In the genomic region with DNA sequence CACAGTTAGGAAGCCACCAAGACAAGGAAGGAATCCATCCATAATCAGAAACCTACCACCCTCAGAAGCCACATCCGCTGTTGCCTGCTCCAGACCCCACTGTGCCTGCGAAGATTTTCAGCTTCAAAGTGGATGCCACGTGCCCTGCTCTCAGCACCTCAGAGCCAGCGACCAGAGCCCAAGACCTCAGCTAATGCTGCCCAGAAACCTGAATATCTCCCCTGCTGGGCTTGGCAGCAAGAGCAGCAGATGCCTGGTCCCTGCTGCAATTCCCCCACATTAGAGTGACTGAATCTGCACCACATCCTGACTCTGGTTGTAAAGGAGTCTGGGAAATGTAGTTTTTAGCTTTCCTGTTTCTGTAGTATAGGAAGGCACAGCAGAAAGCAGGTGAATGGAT, we compare ENCODE assay signal across 14 cellular contexts. TPM values are rescaled to one million over a fixed set of nuclear protein-coding genes. Genes with fewer than 3 reads are reported as not detected.
DNase-seq lines count a peak whose midpoint lies in the region; ATAC-seq and TF ChIP-seq lines count a peak whose summit lies in the region.
"Had no signal": no experiment of that assay in that cellular context is flagged by ENCODE, and none has a peak within 500 bp of the region (broad histone marks: within the 10 kb centered on the region; RNA-seq: fewer than 3 reads in every experiment).

No MANE protein-coding gene starts in this region.

- H3K27ac Mint-ChIP-seq in T-helper 2 cell treated with Interferon-gamma antibody and Interleukin-4, amounts not matched to agents 5 μg/mL and 100 μg/mL, for 36 hours, result no peak overlapping the region
- H3K27ac Mint-ChIP-seq: naive B cell had no signal

- H3K27ac ChIP-seq in DND-41 (ENCODE audit: low read length), result no peak overlapping the region
- H3K27ac ChIP-seq: epithelial cell of prostate, VCaP had no signal

- H3K36me3 Mint-ChIP-seq in T-helper 2 cell treated with Interferon-gamma antibody and Interleukin-4, amounts not matched to agents 5 μg/mL and 100 μg/mL, for 36 hours (ENCODE audit: low read depth), result no peaks in the 10 kb centered on the region
- H3K36me3 Mint-ChIP-seq: naive B cell had no signal

- peaks cover 8% of the 10 kb centered on the region; the same call in 1 of the 2 replicates for H3K4me1 ChIP-seq in DND-41 (ENCODE audit: insufficient read depth, low read length)

- peak; percentile 95 for ATAC-seq in DND-41 (ENCODE audit: insufficient read depth, low read depth)
- no peak for ATAC-seq in GM21529 (IDR thresholded peaks at IDR 0.05; ENCODE audit: unreplicated experiment)
- no peak for ATAC-seq in left ventricle myocardium superior

- peak overlapping the region; percentile 32 for H3K4me3 Mint-ChIP-seq in T-helper 2 cell treated with Interferon-gamma antibody and Interleukin-4, amounts not matched to agents 5 μg/mL and 100 μg/mL, for 36 hours
- H3K4me3 Mint-ChIP-seq: naive B cell had no signal

- no peak for TF ChIP-seq CTCF in DND-41 (IDR thresholded peaks at IDR 0.05; ENCODE audit: borderline replicate concordance, extremely low read depth, low read length, poor library complexity, severe bottlenecking)

- H3K9me3 Mint-ChIP-seq in T-helper 2 cell treated with Interferon-gamma antibody and Interleukin-4, amounts not matched to agents 5 μg/mL and 100 μg/mL, for 36 hours, result no peaks in the 10 kb centered on the region
- H3K9me3 Mint-ChIP-seq: naive B cell had no signal

- H3K27me3 Mint-ChIP-seq in T-helper 2 cell treated with Interferon-gamma antibody and Interleukin-4, amounts not matched to agents 5 μg/mL and 100 μg/mL, for 36 hours (ENCODE audit: low read depth), result peaks cover 39% of the 10 kb centered on the region

- no peaks in the 10 kb centered on the region for H3K79me2 ChIP-seq in DND-41 (ENCODE audit: insufficient read depth, low read length)

- no peak overlapping the region for H2AFZ ChIP-seq in DND-41 (ENCODE audit: low read depth, low read length)

- peaks cover 47% of the 10 kb centered on the region for H3K27me3 ChIP-seq in DND-41 (ENCODE audit: insufficient read depth, low read length, poor library complexity)
- H3K27me3 ChIP-seq: MG63 had no signal

- H3K36me3 ChIP-seq in DND-41 (ENCODE audit: insufficient read depth, low read length), result no peaks in the 10 kb centered on the region
- H3K36me3 ChIP-seq: MG63 had no signal

- intact Hi-C loops in left ventricle myocardium superior (cut with micrococcal nuclease), result loop anchor here (2.0 to 10.0 kb wide), 2 partner anchors 255 to 315 kb away; no protein-coding TSS in a partner anchor

- no peak overlapping the region for H3K9ac ChIP-seq in DND-41 (ENCODE audit: low read depth, low read length)

- peaks cover 21% of the 10 kb centered on the region for H3K4me1 Mint-ChIP-seq in T-helper 2 cell treated with Interferon-gamma antibody and Interleukin-4, amounts not matched to agents 5 μg/mL and 100 μg/mL, for 36 hours (ENCODE audit: low read depth)

- no peaks in the 10 kb centered on the region for H3K9me3 ChIP-seq in DND-41 (ENCODE audit: insufficient read depth, low read length, severe bottlenecking)
- H3K9me3 ChIP-seq: MG63 had no signal

- H3K4me3 ChIP-seq in DND-41 (ENCODE audit: low read depth in 1 of 2, low read length in 2 of 2), result no peak overlapping the region
- H3K4me3 ChIP-seq: MG63 had no signal

- H3K4me2 ChIP-seq in DND-41 (ENCODE audit: insufficient read depth, low read length), result 0 out of 2 replicates have a peak overlapping the region, but pooled peaks have one; percentile 3

- DNase-seq in Ammon's horn (ENCODE audit: low spot score) (peak; percentile 35), DND-41 (peak; percentile 85), dermis blood vessel endothelial cell (peak; percentile 6), ureter (ENCODE audit: low spot score) (no peak), left ventricle myocardium superior (no peak)
- DNase-seq in T-helper 2 cell treated with Interferon-gamma antibody and Interleukin-4, amounts not matched to agents 5 μg/mL and 100 μg/mL, for 36 hours (ENCODE audit: low spot score), result no peak
- DNase-seq in stimulated activated CD4-positive, alpha-beta T cell treated with anti-CD3 and anti-CD28 coated beads, Interleukin-4, amount 100 ng/mL, for 24 hours, result no peak
- DNase-seq: naive B cell; stimulated activated CD8-positive, alpha-beta memory T cell treated with anti-CD3 and anti-CD28 coated beads, Interleukin-4, amount 100 ng/mL, for 48 hours had no signal

- peaks cover 22% of the 10 kb centered on the region; the same call in 1 of the 2 replicates for H4K20me1 ChIP-seq in DND-41 (ENCODE audit: insufficient read depth, low read length)

RNA-seq across cellular contexts. Expression of a gene that starts 10.7 kb away (rescaled TPM):
- total RNA-seq in dermis blood vessel endothelial cell, result 6.0 and 14.9 TPM in 2 replicates
- total RNA-seq in ureter, result 4.5 TPM
- 1.1 TPM for total RNA-seq in left ventricle myocardium superior

RNA-seq across cellular contexts. Expression of a gene that starts 54.3 kb away (rescaled TPM):
- not detected in 2 replicates for total RNA-seq in dermis blood vessel endothelial cell
- not detected for total RNA-seq in ureter
- total RNA-seq in left ventricle myocardium superior, result not detected
- total RNA-seq: skeletal muscle tissue had no signal

Comparison
In these comparisons a context has a peak if more than half of its experiments do, and no peak if none do; other contexts are left out.
1. DNase-seq: peak in Ammon's horn (single experiment), DND-41 (single experiment) and dermis blood vessel endothelial cell (single experiment); none in T-helper 2 cell treated with Interferon-gamma antibody and Interleukin-4, amounts not matched to agents 5 μg/mL and 100 μg/mL, for 36 hours (single experiment), stimulated activated CD4-positive, alpha-beta T cell treated with anti-CD3 and anti-CD28 coated beads, Interleukin-4, amount 100 ng/mL, for 24 hours (single experiment), ureter (single experiment) and left ventricle myocardium superior (single experiment).